9 cellular contexts compared by ENCODE assay signal in genomic region chr10:73956476-73957338, GRCh38. TPM values are rescaled to one million over a fixed set of nuclear protein-coding genes. Genes with fewer than 3 reads are reported as not detected.
DNase-seq lines count a peak whose midpoint lies in the region; ATAC-seq, FAIRE-seq and TF ChIP-seq lines count a peak whose summit lies in the region.
"Had no signal": no experiment of that assay in that cellular context is flagged by ENCODE, and none has a peak within 500 bp of the region (broad histone marks: within the 10 kb centered on the region; RNA-seq: fewer than 3 reads in every experiment).

No MANE protein-coding gene starts in this region.

- WGBS in GM12878 (ENCODE audit: insufficient coverage, insufficient replicate concordance, low lambda C conversion rate, missing lambda C conversion rate), result under 1% methylated on average over 9 of the region's 9 CpGs
- 13 to 22% methylated on average over 9 of the region's 9 CpGs for WGBS in lung, 2 donors

- H2AFZ ChIP-seq in PC-9, result no peak overlapping the region; the same call in 1 of the 2 replicates
- H2AFZ ChIP-seq in GM12878 (ENCODE audit: control insufficient read depth, low read depth, low read length), result peak overlapping the region; percentile 32

- peak overlapping the region; percentile 67 for H3K4me2 ChIP-seq in PC-9
- H3K4me2 ChIP-seq in GM12878 (ENCODE audit: control insufficient read depth, insufficient read depth), result peak overlapping the region; percentile 91

- intact Hi-C loops in PC-9 (cut with micrococcal nuclease; ENCODE audit: unreplicated experiment), result loop anchor here (1.0 to 5.0 kb wide), 4 partner anchors 42 to 126 kb away; partner anchors contain the start of gene VCL
- intact Hi-C loops in GM12878 (cut with micrococcal nuclease; ENCODE audit: unreplicated experiment), result loop anchor here (1.0 to 5.0 kb wide), 5 partner anchors 41 to 141 kb away; partner anchors contain the start of gene VCL

- TF ChIP-seq POLR2A in GM12878 (IDR thresholded peaks at IDR 0.05; ENCODE audit: low read depth, low read length), result no peak

- H3K36me3 ChIP-seq in PC-9 (ENCODE audit: low read depth) (no peaks in the 10 kb centered on the region), GM12878 (ENCODE audit: control insufficient read depth in 2 of 2, insufficient read depth in 2 of 2, low read length in 1 of 2) (no peaks in the 10 kb centered on the region), lung (ENCODE audit: control insufficient read depth in 2 of 2, insufficient read depth in 2 of 2, low read length in 2 of 2) (no peaks in the 10 kb centered on the region)

- H3K9me3 ChIP-seq in PC-9 (ENCODE audit: insufficient read depth, low read depth) (no peaks in the 10 kb centered on the region), GM12878 (replicated peaks; ENCODE audit: control insufficient read depth, insufficient read depth, low read length) (no peaks in the 10 kb centered on the region), lung (ENCODE audit: control insufficient read depth in 2 of 2, insufficient read depth in 1 of 2, low read length in 1 of 2) (no peaks in the 10 kb centered on the region)

- ATAC-seq in HG02885 (IDR thresholded peaks at IDR 0.05; ENCODE audit: poor library complexity, unreplicated experiment) (peak; percentile 58), GM12878 (peak; percentile 72), lung (ENCODE audit: insufficient read depth, low FRiP score) (peak; percentile 39), HG03039 (IDR thresholded peaks at IDR 0.05; ENCODE audit: unreplicated experiment) (no peak)

- no peaks in the 10 kb centered on the region for H4K20me1 ChIP-seq in PC-9 (ENCODE audit: insufficient read depth)
- no peaks in the 10 kb centered on the region for H4K20me1 ChIP-seq in GM12878 (ENCODE audit: control insufficient read depth, insufficient read depth)

- peak; percentile 56 to 79 for TF ChIP-seq EP300 in GM12878 (IDR thresholded peaks at IDR 0.05; ENCODE audit: borderline replicate concordance in 1 of 2, control insufficient read depth in 1 of 2, low read depth in 2 of 2, low read length in 2 of 2)

- no peaks in the 10 kb centered on the region; the same call in 1 of the 2 replicates for H3K9me2 ChIP-seq in PC-9 (ENCODE audit: insufficient read depth)

- H3K27me3 ChIP-seq in PC-9 (ENCODE audit: insufficient read depth, low read depth), result no peaks in the 10 kb centered on the region
- H3K27me3 ChIP-seq in GM12878 (replicated peaks in 1 of 2; ENCODE audit: control insufficient read depth in 2 of 2, insufficient read depth in 2 of 2, low read length in 1 of 2), result no peaks in the 10 kb centered on the region
- no peaks in the 10 kb centered on the region for H3K27me3 ChIP-seq in lung (ENCODE audit: control insufficient read depth, insufficient read depth)

- H3K4me3 ChIP-seq in PC-9, result peak overlapping the region; percentile 15; the same call in 1 of the 2 replicates
- peak overlapping the region; percentile 55 for H3K4me3 ChIP-seq in GM12878
- no peak overlapping the region for H3K4me3 ChIP-seq in lung

- TF ChIP-seq RAD21 in GM12878 (IDR thresholded peaks at IDR 0.05; ENCODE audit: insufficient read depth, low read depth, low read length), result no peak

- H3K4me1 ChIP-seq in PC-9 (replicated peaks; ENCODE audit: insufficient read depth) (peaks cover 44% of the 10 kb centered on the region), GM12878 (ENCODE audit: control insufficient read depth, insufficient read depth, low read length) (peaks cover 54% of the 10 kb centered on the region), lung (ENCODE audit: control insufficient read depth in 2 of 2, insufficient read depth in 2 of 2, low read length in 2 of 2) (peaks cover 4 to 9% of the 10 kb centered on the region in 2 donors)

- in situ Hi-C loops in GM12878 (cut with MboI), result no loop called here

- DNase-seq in DMS 273 (lab: John Stamatoyannopoulos, UW; ENCODE audit: unreplicated experiment) (peak; percentile 5), DMS 273 treated with DMSO at 0.1 percent for 48 hours (lab: John Stamatoyannopoulos, UW) (no peak), PC-9 (peak; percentile 85 to 95), GM12878 (ENCODE audit: low read depth, low spot score) (peak; percentile 66), lung (ENCODE audit: low spot score) (no peak), cerebellum (ENCODE audit: low spot score) (no peak)

- RAD21 ChIA-PET in GM12878 (lab: Charles Lee; ENCODE audit: unreplicated experiment), result interaction anchor here (0.6 to 4.5 kb wide), 21 partner anchors 12 to 193 kb away, joined by 3 to 58 read pairs (median 5); partner anchors contain the start of gene VCL

- TF ChIP-seq CTCF in PC-9 (conservative IDR thresholded peaks at IDR 0.05), result no peak
- TF ChIP-seq CTCF in GM12878 (IDR thresholded peaks at IDR 0.05 in 2 of 3, conservative IDR thresholded peaks at IDR 0.05 in 1 of 3; ENCODE audit: control insufficient read depth in 2 of 3, extremely low read depth in 1 of 3, insufficient read depth in 1 of 3, low read depth in 3 of 3, low read length in 3 of 3), result no peak
- TF ChIP-seq CTCF in lung (IDR thresholded peaks at IDR 0.05; ENCODE audit: control extremely low read depth, extremely low read depth), result no peak

- peak; percentile 82 for FAIRE-seq in GM12878 (lab: Jason Lieb, UNC)

- peak overlapping the region; percentile 89 for H3K27ac ChIP-seq in PC-9
- H3K27ac ChIP-seq in GM12878 (ENCODE audit: control insufficient read depth, insufficient read depth), result peak overlapping the region; percentile 80
- H3K27ac ChIP-seq in lung (ENCODE audit: low read depth in 1 of 2, low read length in 1 of 2), result peak overlapping the region in 1 of 2 donors; percentile 92
- H3K27ac ChIP-seq: 22Rv1 had no signal

- H3K9ac ChIP-seq in GM12878 (ENCODE audit: control insufficient read depth, insufficient read depth, low read length), result peak overlapping the region; percentile 49

- SMC1A ChIA-PET in GM12878 (lab: Charles Lee; ENCODE audit: uncharacterized antibody, unreplicated experiment), result interaction anchor here (0.7 to 5.9 kb wide), 28 partner anchors 9 to 726 kb away, joined by 3 to 47 read pairs (median 4); no protein-coding TSS in a partner anchor

- BruUV-seq in PC-9 (replicated peaks; lab: Mats Ljungman, UMichigan) (TSS peak; percentile 99), GM12878 (replicated peaks; lab: Mats Ljungman, UMichigan) (no TSS peak)

- H3K79me2 ChIP-seq in PC-9 (ENCODE audit: low read depth), result no peaks in the 10 kb centered on the region
- no peaks in the 10 kb centered on the region for H3K79me2 ChIP-seq in GM12878 (ENCODE audit: control insufficient read depth, insufficient read depth, low read length)

- peaks cover 37% of the 10 kb centered on the region for H3F3A ChIP-seq in PC-9 (ENCODE audit: insufficient read depth, low read depth)

- POLR2A ChIA-PET in PC-9 (lab: Charles Lee; ENCODE audit: unreplicated experiment) (interaction anchor here (0.6 to 1.3 kb wide), 15 partner anchors 8 to 282 kb away, joined by 3 to 32 read pairs (median 5); partner anchors contain the start of gene VCL), GM12878 (lab: Charles Lee) (interaction anchor here (0.5 to 1.5 kb wide), 8 partner anchors 9 to 146 kb away, joined by 3 to 6 read pairs (median 3); no protein-coding TSS in a partner anchor)

- CTCF ChIA-PET in PC-9 (lab: Charles Lee) (interaction anchor here (0.6 to 2.4 kb wide), 11 partner anchors 9 to 715 kb away, joined by 3 to 12 read pairs (median 3); no protein-coding TSS in a partner anchor), GM12878 (lab: Yijun Ruan, JAX) (interaction anchor here (0.6 to 5.7 kb wide), 32 partner anchors 8 to 209 kb away, joined by 3 to 92 read pairs (median 4); partner anchors contain the start of gene PLAU)

TF ChIP-seq in GM12878, 131 proteins besides CTCF, POLR2A, EP300 and RAD21 (continues in another document):
- TF ChIP-seq YY1 (IDR thresholded peaks at IDR 0.05; ENCODE audit: low read depth, low read length), result peak; percentile 50; the same call in 1 of the 2 replicates
- TF ChIP-seq LARP7 (IDR thresholded peaks at IDR 0.05), result peak; percentile 73

RNA-seq across cellular contexts. Expression of gene VCL, which starts 41.2 kb away (rescaled TPM):
- 208 and 225 TPM in 2 replicates for total RNA-seq in PC-9 (2021)
- 9.7 and 9.8 TPM in 2 replicates for total RNA-seq in GM12878 (2013; cell fraction: nucleolus; rRNA removed)
- total RNA-seq in GM12878 (2014; rRNA removed), result 22.5 and 23.6 TPM in 2 replicates
- total RNA-seq in GM12878 (2014; rRNA removed; fragmentation: Illumina TruSeq; extraction: Trizol), result 22.8 and 24.4 TPM in 2 replicates
- 49.3 and 54.6 TPM in 2 replicates for total RNA-seq in GM12878 (2021)
- polyA plus RNA-seq in GM12878 (2011; ENCODE audit: low read depth), result 5.7 TPM
- 10.7 and 13.8 TPM in 2 replicates for polyA plus RNA-seq in GM12878 (2011; rRNA removed)
- polyA plus RNA-seq in GM12878 (2011; cell fraction: cytosol; rRNA removed), result 9.2 and 9.9 TPM in 2 replicates
- polyA plus RNA-seq in GM12878 (2011; cell fraction: nucleus; rRNA removed), result 21.7 and 22.7 TPM in 2 replicates
- polyA plus RNA-seq in GM12878 (2012), result 6.3 and 7.6 TPM in 2 replicates
- polyA plus RNA-seq in GM12878 (2014; fragmentation: Illumina TruSeq; extraction: Trizol), result 28.8 and 29.0 TPM in 2 replicates
- 1 to 10 TPM; 6.7 to 9.2 TPM for polyA plus RNA-seq in GM12878 (2014; fragmentation: Nextera tagmentation; extraction: Ambion mirVana)
- polyA plus RNA-seq in GM12878 (2014; rRNA removed), result 24.3 and 25.1 TPM in 2 replicates
- 10 to 100 TPM; 38.4 to 39.0 TPM for polyA plus RNA-seq in GM12878 (2016; fragmentation: Nextera tagmentation; extraction: Ambion mirVana)
- polyA minus RNA-seq in GM12878 (2011; rRNA and poly(A)+ RNA removed), result 12.9 and 16.5 TPM in 2 replicates
- 5.3 and 8.6 TPM in 2 replicates for polyA minus RNA-seq in GM12878 (2011; cell fraction: cytosol; rRNA and poly(A)+ RNA removed)
- 12.9 and 17.8 TPM in 2 replicates for polyA minus RNA-seq in GM12878 (2011; cell fraction: nucleus; rRNA and poly(A)+ RNA removed)
- total RNA-seq in lung, result 100 to 1,000 TPM; 124 to 181 TPM
- 10 to 100 TPM; 24.5 to 48.8 TPM for polyA plus RNA-seq in lung
- 23.0 TPM for total RNA-seq in cerebellum

RNA-seq across cellular contexts. Expression of gene PLAU, which starts 45.8 kb away (rescaled TPM):
- total RNA-seq in PC-9 (2021) (90.3 and 94.9 TPM in 2 replicates), GM12878 (2014; rRNA removed) (11.2 and 11.9 TPM in 2 replicates), GM12878 (2014; rRNA removed; fragmentation: Illumina TruSeq; extraction: Trizol) (9.3 and 16.0 TPM in 2 replicates), GM12878 (2021) (15.2 and 17.1 TPM in 2 replicates), lung (10 to 100 TPM; 13.5 to 23.0 TPM), cerebellum (1.00 TPM)
- total RNA-seq in GM12878 (2013; cell fraction: nucleolus; rRNA removed), result 11.2 and 14.9 TPM in 2 replicates
- 0.20 TPM for polyA plus RNA-seq in GM12878 (2011; ENCODE audit: low read depth)
- polyA plus RNA-seq in GM12878 (2011; rRNA removed) (2.0 and 2.5 TPM in 2 replicates), GM12878 (2014; fragmentation: Illumina TruSeq; extraction: Trizol) (10.4 and 12.8 TPM in 2 replicates), GM12878 (2014; fragmentation: Nextera tagmentation; extraction: Ambion mirVana) (1 to 10 TPM; 5.7 to 8.0 TPM), GM12878 (2014; rRNA removed) (11.1 and 12.2 TPM in 2 replicates), GM12878 (2016; fragmentation: Nextera tagmentation; extraction: Ambion mirVana) (10 to 100 TPM; 16.9 to 20.9 TPM), lung (10 to 100 TPM; 11.6 to 36.7 TPM)
- polyA plus RNA-seq in GM12878 (2011; cell fraction: cytosol; rRNA removed), result 3.2 and 4.3 TPM in 2 replicates
- 5.4 and 7.6 TPM in 2 replicates for polyA plus RNA-seq in GM12878 (2011; cell fraction: nucleus; rRNA removed)
- 0.54 and 1.2 TPM in 2 replicates for polyA plus RNA-seq in GM12878 (2012)
- polyA minus RNA-seq in GM12878 (2011; rRNA and poly(A)+ RNA removed), result 2.0 and 2.3 TPM in 2 replicates
- polyA minus RNA-seq in GM12878 (2011; cell fraction: cytosol; rRNA and poly(A)+ RNA removed), result 0.62 and 1.2 TPM in 2 replicates
- 1.1 and 1.2 TPM in 2 replicates for polyA minus RNA-seq in GM12878 (2011; cell fraction: nucleus; rRNA and poly(A)+ RNA removed)

Comparison
In these comparisons a context has a peak if more than half of its experiments do, and no peak if none do; other contexts are left out.
1. DNase-seq: peak in DMS 273 (single experiment), PC-9 (2 of 2) and GM12878 (single experiment); none in DMS 273 treated with DMSO at 0.1 percent for 48 hours (single experiment), lung (single experiment) and cerebellum (single experiment).